Comparison of ENCODE assay signal across 10 cellular contexts in genomic region chr7:37341033-37341630, GRCh38.
DNase-seq lines count a peak whose midpoint lies in the region; ATAC-seq, FAIRE-seq and TF ChIP-seq lines count a peak whose summit lies in the region.
"Had no signal": no experiment of that assay in that cellular context is flagged by ENCODE, and none has a peak within 500 bp of the region (broad histone marks: within the 10 kb centered on the region; RNA-seq: fewer than 3 reads in every experiment).

No MANE protein-coding gene starts in this region.

- no peaks in the 10 kb centered on the region for H3F3A ChIP-seq in smooth muscle cell (ENCODE audit: low read depth)

- H3K9me3 Mint-ChIP-seq in glutamatergic neuron (ENCODE audit: unreplicated experiment), result peaks cover 5% of the 10 kb centered on the region

- DNase-seq in GM18507 (ENCODE audit: extremely low spot score, insufficient read length, low read depth), result no peak
- no peak for DNase-seq in K562 (ENCODE audit: extremely low read depth in 1 of 4, low spot score in 3 of 4)
- DNase-seq in smooth muscle cell (lab: John Stamatoyannopoulos, UW; ENCODE audit: unreplicated experiment), result no peak
- no peak for DNase-seq in uterus
- no peak for DNase-seq in glutamatergic neuron
- no peak for DNase-seq in dorsolateral prefrontal cortex
- DNase-seq: activated CD8-positive, alpha-beta memory T cell treated with anti-CD3 and anti-CD28 coated beads, Interleukin-2, amount 50 U/mL, for 48 hours; NCI-H446 had no signal

- H3K4me1 ChIP-seq in K562 (replicated peaks in 1 of 2; ENCODE audit: control insufficient read depth in 2 of 2, insufficient read depth in 2 of 2, low read length in 2 of 2), result peaks cover 6 to 11% of the 10 kb centered on the region in 2 experiments; a peak in 4 of 5 replicates
- H3K4me1 ChIP-seq in smooth muscle cell (ENCODE audit: low read depth), result peaks cover 12% of the 10 kb centered on the region
- no peaks in the 10 kb centered on the region for H3K4me1 ChIP-seq in uterus

- WGBS in K562 (ENCODE audit: insufficient coverage, low coverage, missing lambda C conversion rate), result 10% methylated on average over 5 of the region's 6 CpGs
- WGBS in smooth muscle cell (ENCODE audit: low lambda C conversion rate), result 77% methylated on average over 6 of the region's 6 CpGs

- H3K4me3 ChIP-seq in K562, result no peak overlapping the region
- H3K4me3 ChIP-seq in smooth muscle cell, result no peak overlapping the region
- no peak overlapping the region for H3K4me3 ChIP-seq in uterus
- H3K4me3 ChIP-seq in dorsolateral prefrontal cortex, result peak overlapping the region in 4 of 59 donors; percentile 0 to 35 (median 7)

- CTCF ChIA-PET in K562 (lab: Yijun Ruan, JAX; ENCODE audit: low intra/inter-chr PET ratio), result no interaction called here

- H2AFZ ChIP-seq in K562 (ENCODE audit: low read depth, low read length) (no peak overlapping the region), smooth muscle cell (ENCODE audit: low read depth) (no peak overlapping the region)

- POLR2A ChIA-PET in K562 (lab: Yijun Ruan, JAX), result no interaction called here

- TF ChIP-seq CTCF in K562 (IDR thresholded peaks at IDR 0.05 in 2 of 3, conservative IDR thresholded peaks at IDR 0.05 in 1 of 3; ENCODE audit: insufficient read depth in 2 of 3, low read depth in 1 of 3, low read length in 3 of 3) (no peak), smooth muscle cell (IDR thresholded peaks at IDR 0.05; ENCODE audit: borderline replicate concordance, insufficient read depth, poor library complexity, severe bottlenecking) (no peak), uterus (IDR thresholded peaks at IDR 0.05) (no peak), glutamatergic neuron (IDR thresholded peaks at IDR 0.05; ENCODE audit: partially characterized antibody, unreplicated experiment) (no peak), dorsolateral prefrontal cortex (IDR thresholded peaks at IDR 0.05 in 54 of 56, conservative IDR thresholded peaks at IDR 0.05 in 2 of 56; ENCODE audit: low read depth in 1 of 56, partially characterized antibody in 56 of 56) (no peak)

- no peak overlapping the region for H3K4me2 ChIP-seq in K562 (ENCODE audit: insufficient read depth, low read length)
- no peak overlapping the region for H3K4me2 ChIP-seq in smooth muscle cell

- H3K27ac Mint-ChIP-seq in glutamatergic neuron (ENCODE audit: unreplicated experiment), result no peak overlapping the region

- no peaks in the 10 kb centered on the region for H4K20me1 ChIP-seq in K562 (replicated peaks; ENCODE audit: control insufficient read depth, insufficient read depth, low read length)
- H4K20me1 ChIP-seq in smooth muscle cell (ENCODE audit: low read depth), result no peaks in the 10 kb centered on the region

- H3K4me1 Mint-ChIP-seq in glutamatergic neuron (ENCODE audit: low read depth, unreplicated experiment), result peaks cover 1% of the 10 kb centered on the region

- no TSS peak for BruUV-seq in K562 (replicated peaks; lab: Mats Ljungman, UMichigan)

- intact Hi-C loops in K562 (cut with micrococcal nuclease) (no loop called here), uterus (cut with DNase I; ENCODE audit: low total_unique reads) (no loop called here), dorsolateral prefrontal cortex (cut with DNase I) (no loop called here)

- peaks cover 5% of the 10 kb centered on the region for H3K36me3 Mint-ChIP-seq in glutamatergic neuron (ENCODE audit: unreplicated experiment)

- H3K9me3 ChIP-seq in K562 (replicated peaks; ENCODE audit: control insufficient read depth, insufficient read depth, low read depth, low read length) (no peaks in the 10 kb centered on the region), smooth muscle cell (replicated peaks; ENCODE audit: low read depth) (no peaks in the 10 kb centered on the region), uterus (no peaks in the 10 kb centered on the region)

- no peaks in the 10 kb centered on the region for H3K27me3 Mint-ChIP-seq in glutamatergic neuron (ENCODE audit: unreplicated experiment)

- H3K9ac ChIP-seq in K562 (ENCODE audit: insufficient read depth in 1 of 2, low read depth in 2 of 2, low read length in 2 of 2), result no peak overlapping the region
- no peak overlapping the region for H3K9ac ChIP-seq in smooth muscle cell (ENCODE audit: low read depth)

- ATAC-seq in GM21447 (IDR thresholded peaks at IDR 0.05; ENCODE audit: unreplicated experiment) (peak; percentile 42), HG03432 (IDR thresholded peaks at IDR 0.05; ENCODE audit: unreplicated experiment) (peak; percentile 49), K562 (no peak)

- H3K27me3 ChIP-seq in K562 (ENCODE audit: control insufficient read depth in 2 of 2, insufficient read depth in 2 of 2, low read length in 2 of 2), result no peaks in the 10 kb centered on the region
- no peaks in the 10 kb centered on the region for H3K27me3 ChIP-seq in smooth muscle cell (ENCODE audit: low read depth)
- H3K27me3 ChIP-seq in uterus, result no peaks in the 10 kb centered on the region
- H3K27me3 ChIP-seq in dorsolateral prefrontal cortex, result no peaks in the 10 kb centered on the region

- no peaks in the 10 kb centered on the region for H3K79me2 ChIP-seq in K562 (ENCODE audit: control insufficient read depth, insufficient read depth, low read length)
- H3K79me2 ChIP-seq in smooth muscle cell (ENCODE audit: low read depth), result no peaks in the 10 kb centered on the region

- TF ChIP-seq RAD21 in K562 (CRISPR knock-in tag; conservative IDR thresholded peaks at IDR 0.05 in 1 of 2, IDR thresholded peaks at IDR 0.05 in 1 of 2), result no peak

- no peak for TF ChIP-seq POLR2A in K562 (conservative IDR thresholded peaks at IDR 0.05)
- TF ChIP-seq POLR2A in uterus (IDR thresholded peaks at IDR 0.05), result no peak

- no peaks in the 10 kb centered on the region for H3K36me3 ChIP-seq in K562 (ENCODE audit: control insufficient read depth, insufficient read depth, low read length)
- H3K36me3 ChIP-seq in smooth muscle cell (ENCODE audit: low read depth), result no peaks in the 10 kb centered on the region
- no peaks in the 10 kb centered on the region for H3K36me3 ChIP-seq in uterus

- TF ChIP-seq EP300 in K562 (IDR thresholded peaks at IDR 0.05; ENCODE audit: low read length), result no peak

- H3K4me3 Mint-ChIP-seq in glutamatergic neuron (ENCODE audit: unreplicated experiment), result no peak overlapping the region

- FAIRE-seq in GM18507 (lab: Jason Lieb, UNC) (peak; percentile 96), K562 (lab: Jason Lieb, UNC) (peak; percentile 15)

- in situ Hi-C loops in K562 (cut with MboI), result no loop called here

- H3K27ac ChIP-seq in K562 (ENCODE audit: extremely low read depth, low read depth, low read length) (no peak overlapping the region), smooth muscle cell (ENCODE audit: low read depth) (no peak overlapping the region), uterus (no peak overlapping the region), dorsolateral prefrontal cortex (peak overlapping the region in 23 of 59 donors; percentile 1 to 75 (median 42))

- H3K9me1 ChIP-seq in K562 (ENCODE audit: control insufficient read depth, insufficient read depth, low read length), result no peaks in the 10 kb centered on the region

TF ChIP-seq in K562, 482 proteins besides CTCF, POLR2A, EP300 and RAD21:
- TF ChIP-seq ZNF232 (CRISPR knock-in tag; IDR thresholded peaks at IDR 0.05) (no peak), TARDBP (IDR thresholded peaks at IDR 0.05) (no peak), TRIM25 (IDR thresholded peaks at IDR 0.05; ENCODE audit: borderline replicate concordance) (no peak), MEF2A (IDR thresholded peaks at IDR 0.05; ENCODE audit: control insufficient read depth, low read depth, low read length) (no peak), EWSR1 (IDR thresholded peaks at IDR 0.05; ENCODE audit: borderline replicate concordance, low read depth, partially characterized antibody) (no peak), ERF (CRISPR knock-in tag; IDR thresholded peaks at IDR 0.05) (no peak), NCOA4 (IDR thresholded peaks at IDR 0.05; ENCODE audit: partially characterized antibody) (no peak), ZNF324 (CRISPR knock-in tag; IDR thresholded peaks at IDR 0.05) (no peak), ZNF584 (CRISPR knock-in tag; IDR thresholded peaks at IDR 0.05; ENCODE audit: low read depth) (no peak), FOXA3 (CRISPR knock-in tag; conservative IDR thresholded peaks at IDR 0.05 in 1 of 2, IDR thresholded peaks at IDR 0.05 in 1 of 2) (no peak), ETS1 (conservative IDR thresholded peaks at IDR 0.05; ENCODE audit: control insufficient read depth, low read depth, low read length) (no peak), TRIM28 (IDR thresholded peaks at IDR 0.05) (no peak), CBX2 (IDR thresholded peaks at IDR 0.05; ENCODE audit: insufficient read depth, low read length, poor library complexity, severe bottlenecking) (no peak), CC2D1A (IDR thresholded peaks at IDR 0.05) (no peak), HDAC1 (IDR thresholded peaks at IDR 0.05) (no peak)
